ENCODE assay signal across 28 cellular contexts in the genomic region with DNA sequence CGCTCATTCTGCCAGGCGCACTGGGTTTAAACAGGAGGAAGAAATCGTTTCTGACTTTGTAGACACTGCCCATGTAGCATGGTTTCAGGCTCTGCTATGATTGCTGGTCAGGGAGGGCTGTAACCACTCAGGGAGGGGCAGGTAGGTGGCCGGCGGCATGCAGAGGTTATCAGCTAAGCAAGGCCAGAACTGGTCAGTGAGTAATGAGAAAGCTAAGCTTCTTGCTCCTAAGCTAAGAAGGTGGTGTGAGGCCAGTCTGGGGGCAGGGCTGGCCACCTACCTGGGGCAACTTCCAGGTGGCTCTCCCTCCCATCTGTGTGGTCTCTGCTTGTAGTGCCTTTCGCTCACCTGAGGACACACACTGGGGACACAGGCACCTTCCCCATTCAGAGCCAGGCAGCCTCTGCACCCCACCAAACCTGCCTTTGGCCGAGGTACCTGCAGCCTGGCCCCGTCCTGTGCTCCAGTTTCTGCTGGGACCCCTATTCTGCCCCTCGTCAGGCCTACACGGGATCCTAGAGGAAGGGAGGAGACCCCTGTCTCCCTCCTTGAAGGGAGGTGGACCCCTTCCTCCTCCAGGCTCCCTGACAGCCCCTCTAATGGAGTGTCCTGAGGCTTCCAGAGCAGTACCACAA.
"Had no signal": no experiment of that assay in that cellular context is flagged by ENCODE, and none has a peak within 500 bp of the region (broad histone marks: within the 10 kb centered on the region; RNA-seq: fewer than 3 reads in every experiment).

No MANE protein-coding gene starts in this region.

- H3K4me1 ChIP-seq: right atrium auricular region, tibial nerve had no signal

- H3K4me3 Mint-ChIP-seq: activated CD8-positive, alpha-beta T cell treated with anti-CD3 and anti-CD28 coated beads for 36 hours; activated naive CD4-positive, alpha-beta T cell treated with anti-CD3 and anti-CD28 coated beads, Interleukin-2, amount 50 U/mL, for 24 hours; activated naive CD8-positive, alpha-beta T cell treated with anti-CD3 and anti-CD28 coated beads, Interleukin-2, amount 50 U/mL, for 24 hours; activated T-cell treated with anti-CD3 and anti-CD28 coated beads, Interleukin-2, amount 50 U/mL, for 4 hours; central memory CD8-positive, alpha-beta T cell; natural killer cell; T-helper 17 cell; WTC11 had no signal

- H3K36me3 ChIP-seq: esophagus squamous epithelium, lower lobe of right lung, ovary, right atrium auricular region had no signal

- H3K27me3 ChIP-seq: esophagus squamous epithelium, gastroesophageal sphincter, ovary, right atrium auricular region, tibial nerve had no signal

- H3K4me3 ChIP-seq: esophagus squamous epithelium, gastroesophageal sphincter, lower lobe of right lung, ovary, psoas muscle, right atrium auricular region, smooth muscle cell, tibial nerve had no signal

- H3K27ac Mint-ChIP-seq: activated CD8-positive, alpha-beta T cell treated with anti-CD3 and anti-CD28 coated beads for 36 hours; activated naive CD4-positive, alpha-beta T cell treated with anti-CD3 and anti-CD28 coated beads, Interleukin-2, amount 50 U/mL, for 24 hours; activated naive CD8-positive, alpha-beta T cell treated with anti-CD3 and anti-CD28 coated beads, Interleukin-2, amount 50 U/mL, for 24 hours; activated T-helper 2 cell treated with anti-CD3 and anti-CD28 coated beads, Interferon-gamma antibody, Interleukin-2, Interleukin-4, amounts not matched to agents 10 μg/mL and 5 μg/mL and 100 μg/mL, durations not matched to agents 14 hours and 24 hours and 36 hours; natural killer cell; T-helper 17 cell; WTC11 had no signal

- ATAC-seq: activated CD8-positive, alpha-beta T cell treated with anti-CD3 and anti-CD28 coated beads for 36 hours; activated naive CD8-positive, alpha-beta T cell treated with anti-CD3 and anti-CD28 coated beads, Interleukin-2, amount 50 U/mL, for 24 hours; activated T-cell treated with anti-CD3 and anti-CD28 coated beads, Interleukin-2, amount 50 U/mL, for 4 hours; gastroesophageal sphincter; left lobe of liver; lower lobe of right lung; natural killer cell; psoas muscle; T-helper 17 cell; WTC11 had no signal

- H3K27ac ChIP-seq: esophagus squamous epithelium, gastroesophageal sphincter, lower lobe of right lung, ovary, psoas muscle, right atrium auricular region, tibial nerve had no signal

- H3K4me2 ChIP-seq: smooth muscle cell had no signal

- H3K36me3 Mint-ChIP-seq: activated naive CD4-positive, alpha-beta T cell treated with anti-CD3 and anti-CD28 coated beads, Interleukin-2, amount 50 U/mL, for 24 hours; natural killer cell; WTC11 had no signal

- DNase-seq: activated CD4-positive, alpha-beta T cell treated with anti-CD3 and anti-CD28 coated beads, Interleukin-2, amount 50 U/mL, for 1 hour; activated CD8-positive, alpha-beta T cell treated with anti-CD3 and anti-CD28 coated beads for 36 hours; activated naive CD8-positive, alpha-beta T cell treated with anti-CD3 and anti-CD28 coated beads, Interleukin-2, amount 50 U/mL, for 24 hours; activated T-cell treated with anti-CD3 and anti-CD28 coated beads, Interleukin-2, amount 50 U/mL, for 4 hours; dermis blood vessel endothelial cell; effector CD4-positive, alpha-beta T cell; esophagus squamous epithelium; hypothalamus; kidney glomerular epithelial cell; mesendoderm; natural killer cell; ovary; stimulated activated CD4-positive, alpha-beta T cell treated with anti-CD3 and anti-CD28 coated beads, Interleukin-15, amount 100 ng/mL, for 24 hours; stimulated activated CD4-positive, alpha-beta T cell treated with anti-CD3 and anti-CD28 coated beads, Interleukin-2, amount 100 ng/mL, for 24 hours; stimulated activated naive CD4-positive, alpha-beta T cell; T-helper 17 cell; T1000 had no signal

- H3K27me3 Mint-ChIP-seq: activated CD8-positive, alpha-beta T cell treated with anti-CD3 and anti-CD28 coated beads for 36 hours; activated naive CD4-positive, alpha-beta T cell treated with anti-CD3 and anti-CD28 coated beads, Interleukin-2, amount 50 U/mL, for 24 hours; activated naive CD8-positive, alpha-beta T cell treated with anti-CD3 and anti-CD28 coated beads, Interleukin-2, amount 50 U/mL, for 24 hours had no signal

- H3K9me3 Mint-ChIP-seq: activated CD8-positive, alpha-beta T cell treated with anti-CD3 and anti-CD28 coated beads for 36 hours; activated naive CD4-positive, alpha-beta T cell treated with anti-CD3 and anti-CD28 coated beads, Interleukin-2, amount 50 U/mL, for 24 hours; activated naive CD8-positive, alpha-beta T cell treated with anti-CD3 and anti-CD28 coated beads, Interleukin-2, amount 50 U/mL, for 24 hours; activated T-cell treated with anti-CD3 and anti-CD28 coated beads, Interleukin-2, amount 50 U/mL, for 4 hours; activated T-helper 2 cell treated with anti-CD3 and anti-CD28 coated beads, Interferon-gamma antibody, Interleukin-2, Interleukin-4, amounts not matched to agents 10 μg/mL and 5 μg/mL and 100 μg/mL, durations not matched to agents 14 hours and 24 hours and 36 hours; central memory CD8-positive, alpha-beta T cell; natural killer cell; WTC11 had no signal

- H3K4me1 Mint-ChIP-seq: activated naive CD4-positive, alpha-beta T cell treated with anti-CD3 and anti-CD28 coated beads, Interleukin-2, amount 50 U/mL, for 24 hours; activated naive CD8-positive, alpha-beta T cell treated with anti-CD3 and anti-CD28 coated beads, Interleukin-2, amount 50 U/mL, for 24 hours; central memory CD8-positive, alpha-beta T cell; natural killer cell; T-helper 17 cell had no signal

- H3K9me3 ChIP-seq: esophagus squamous epithelium, gastroesophageal sphincter, lower lobe of right lung, ovary, psoas muscle, right atrium auricular region, tibial nerve had no signal
